ENCODE assay signal across 8 cellular contexts in genomic region chr1:205749826-205750682, GRCh38. TPM values are rescaled to one million over a fixed set of nuclear protein-coding genes. Genes with fewer than 3 reads are reported as not detected.
DNase-seq lines count a peak whose midpoint lies in the region; TF ChIP-seq lines count a peak whose summit lies in the region.

A gene with protein sequence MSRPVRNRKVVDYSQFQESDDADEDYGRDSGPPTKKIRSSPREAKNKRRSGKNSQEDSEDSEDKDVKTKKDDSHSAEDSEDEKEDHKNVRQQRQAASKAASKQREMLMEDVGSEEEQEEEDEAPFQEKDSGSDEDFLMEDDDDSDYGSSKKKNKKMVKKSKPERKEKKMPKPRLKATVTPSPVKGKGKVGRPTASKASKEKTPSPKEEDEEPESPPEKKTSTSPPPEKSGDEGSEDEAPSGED (minus strand): TSS chr1:205750182. CDS start chr1:205749973, 209 bp downstream.

- CTCF ChIA-PET in activated CD8-positive, alpha-beta memory T cell treated with anti-CD3 and anti-CD28 coated beads for 36 hours (lab: Charles Lee), result interaction anchor here (0.9 to 1.9 kb wide), 4 partner anchors 10 to 38 kb away, joined by 3 to 8 read pairs (median 3); no protein-coding TSS in a partner anchor

- peak within 1 kb of the TSS; percentile 92 for H3K27ac ChIP-seq in effector memory CD4-positive, alpha-beta T cell (ENCODE audit: insufficient read depth, low read length, poor library complexity, severe bottlenecking)

- no peaks in the 10 kb centered on the region for H3K9me3 ChIP-seq in effector memory CD4-positive, alpha-beta T cell (ENCODE audit: control insufficient read depth, low read length)

- H3K4me3 ChIP-seq in effector memory CD4-positive, alpha-beta T cell (ENCODE audit: insufficient read depth, low read depth, low read length, poor library complexity, severe bottlenecking), result peak within 1 kb of the TSS; percentile 87

- POLR2A ChIA-PET in activated CD8-positive, alpha-beta memory T cell treated with anti-CD3 and anti-CD28 coated beads for 36 hours (lab: Charles Lee), result interaction anchor here (0.6 to 1.8 kb wide), 7 partner anchors 10 to 158 kb away, joined by 3 to 20 read pairs (median 4); partner anchors contain the start of gene RAB29

- H3K4me1 ChIP-seq in effector memory CD4-positive, alpha-beta T cell (ENCODE audit: control insufficient read depth, insufficient read depth, low read length, poor library complexity, severe bottlenecking), result peaks cover 16% of the 10 kb centered on the region

- no peak for TF ChIP-seq CTCF in GM20000 (IDR thresholded peaks at IDR 0.05; ENCODE audit: extremely low read depth, missing control alignments)

- peak; percentile 97 for DNase-seq in CMK (ENCODE audit: low read depth)
- DNase-seq in GM20000 (ENCODE audit: low spot score), result peak; percentile 91
- peak; percentile 96 for DNase-seq in HT-29 (ENCODE audit: low spot score)
- DNase-seq in NOMO-1 (lab: John Stamatoyannopoulos, UW; ENCODE audit: unreplicated experiment in 2 of 2), result peak; percentile 97 to 98
- DNase-seq in effector memory CD4-positive, alpha-beta T cell, result peak; percentile 92 to 96 (median 95)
- peak; percentile 100 for DNase-seq in lung microvascular endothelial cell (ENCODE audit: low read depth in 2 of 2)
- DNase-seq in stimulated activated CD4-positive, alpha-beta T cell treated with anti-CD3 and anti-CD28 coated beads, TNF-alpha, amount 100 ng/mL, for 48 hours (ENCODE audit: low read depth in 3 of 3), result peak; percentile 91 to 97 (median 94)

- H3K27me3 ChIP-seq in effector memory CD4-positive, alpha-beta T cell (replicated peaks; ENCODE audit: control insufficient read depth, insufficient read depth, low read length, poor library complexity, severe bottlenecking), result no peaks in the 10 kb centered on the region

- H3K36me3 ChIP-seq in effector memory CD4-positive, alpha-beta T cell (ENCODE audit: control insufficient read depth, insufficient read depth, low read length), result no peaks in the 10 kb centered on the region

RNA-seq across cellular contexts. Expression of the gene that starts here (rescaled TPM):
- total RNA-seq in HT-29 (2014; rRNA removed; shearing (Covaris generic)), result 41.9 and 42.8 TPM in 2 replicates
- 100 to 1,000 TPM; 150 to 159 TPM for total RNA-seq in activated CD8-positive, alpha-beta memory T cell treated with anti-CD3 and anti-CD28 coated beads for 36 hours
- total RNA-seq in lung microvascular endothelial cell, result 74.2 and 103 TPM in 2 replicates

Comparison
In these comparisons a context has a peak if more than half of its experiments do, and no peak if none do; other contexts are left out.
1. Peak in every context shown above with its lines: DNase-seq, H3K4me3 ChIP-seq and H3K27ac ChIP-seq.